ENCODE assay signal across 8 cellular contexts in genomic region chr1:244047739-244048565, GRCh38. TPM values are rescaled to one million over a fixed set of nuclear protein-coding genes. Genes with fewer than 3 reads are reported as not detected.
DNase-seq lines count a peak whose midpoint lies in the region; ATAC-seq lines count a peak whose summit lies in the region.

No MANE protein-coding gene starts in this region.

- H3K9ac ChIP-seq in SK-N-MC (ENCODE audit: insufficient read length): peak overlapping the region; percentile 62

- no peaks in the 10 kb centered on the region for H3K27me3 Mint-ChIP-seq in activated naive CD4-positive, alpha-beta T cell treated with anti-CD3 and anti-CD28 coated beads, Interleukin-2, amount 50 U/mL, for 24 hours

- H3K36me3 ChIP-seq in SK-N-MC (ENCODE audit: insufficient read depth, low read length): no peaks in the 10 kb centered on the region

- no peak overlapping the region for H3K27ac ChIP-seq in SK-N-MC
- peak overlapping the region; percentile 92 for H3K27ac ChIP-seq in temporal lobe (ENCODE audit: low read depth, low read length)

- peak overlapping the region; percentile 96 for H3K27ac Mint-ChIP-seq in activated naive CD4-positive, alpha-beta T cell treated with anti-CD3 and anti-CD28 coated beads, Interleukin-2, amount 50 U/mL, for 24 hours

- no peaks in the 10 kb centered on the region for H3K9me3 ChIP-seq in SK-N-MC (ENCODE audit: low read depth, low read length)

- peak overlapping the region; percentile 97 for H3K4me3 Mint-ChIP-seq in activated naive CD4-positive, alpha-beta T cell treated with anti-CD3 and anti-CD28 coated beads, Interleukin-2, amount 50 U/mL, for 24 hours

- peak overlapping the region; percentile 74 for H3K4me3 ChIP-seq in GM08714 (ENCODE audit: low read length)
- peak overlapping the region; percentile 94 for H3K4me3 ChIP-seq in SK-N-MC

- DNase-seq in NCI-H1048 (lab: John Stamatoyannopoulos, UW) (peak; percentile 100), SK-N-MC (ENCODE audit: low read depth, low spot score) (peak; percentile 71), glomerular endothelial cell (ENCODE audit: extremely low read depth, low read depth, low spot score) (peak; percentile 65), occipital lobe (lab: John Stamatoyannopoulos, UW) (peak; percentile 100)

- peak; percentile 82 for ATAC-seq in HG02588 (IDR thresholded peaks at IDR 0.05; ENCODE audit: unreplicated experiment)

- H3K36me3 Mint-ChIP-seq in activated naive CD4-positive, alpha-beta T cell treated with anti-CD3 and anti-CD28 coated beads, Interleukin-2, amount 50 U/mL, for 24 hours: no peaks in the 10 kb centered on the region

- H3K4me1 Mint-ChIP-seq in activated naive CD4-positive, alpha-beta T cell treated with anti-CD3 and anti-CD28 coated beads, Interleukin-2, amount 50 U/mL, for 24 hours: peaks cover 30% of the 10 kb centered on the region

- no peaks in the 10 kb centered on the region for H3K9me3 Mint-ChIP-seq in activated naive CD4-positive, alpha-beta T cell treated with anti-CD3 and anti-CD28 coated beads, Interleukin-2, amount 50 U/mL, for 24 hours

RNA-seq across cellular contexts. Expression of gene ZBTB18, which starts 3.1 kb away (rescaled TPM):
- 20.2 and 25.0 TPM in 2 replicates for total RNA-seq in glomerular endothelial cell
- total RNA-seq in occipital lobe: 1,084 TPM
- total RNA-seq in temporal lobe: 364 TPM

Comparison
In these comparisons a context has a peak if more than half of its experiments do, and no peak if none do; other contexts are left out.
1. RNA of gene ZBTB18, which starts 3.1 kb away (total RNA-seq): 1,084 TPM in occipital lobe (single experiment) and 364 TPM in temporal lobe (single experiment); 20.2 to 25.0 TPM in glomerular endothelial cell; every median in the first group is over 10 times any median in the second.
2. Peak in every context shown above with its lines, with median percentiles within 50 percentile points of each other: DNase-seq.